1 cellular context compared by ENCODE assay signal in the genomic region with DNA sequence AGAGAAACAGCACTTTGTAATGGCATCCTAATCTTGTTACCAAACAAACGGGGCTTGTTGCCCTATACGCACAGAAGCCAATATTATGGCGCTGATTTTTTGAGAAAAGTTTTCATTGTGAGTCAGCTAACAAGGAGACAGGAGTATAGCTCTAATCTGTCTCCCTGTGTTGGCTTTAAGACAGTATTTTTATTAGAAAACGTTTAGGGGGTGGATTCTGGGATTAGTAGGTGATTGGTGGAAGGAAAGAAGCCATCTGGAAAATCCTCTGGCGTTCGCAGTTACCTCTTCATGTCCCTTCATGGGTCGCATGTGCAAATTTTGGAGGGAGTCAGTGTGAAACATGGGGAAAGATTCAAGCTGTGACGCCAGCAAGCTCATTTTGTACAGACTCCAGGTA.
TF ChIP-seq lines count a peak whose summit lies in the region.

No MANE protein-coding gene starts in this region.

TF ChIP-seq in GM12878, 131 proteins besides CTCF, POLR2A, EP300 and RAD21:
- TF ChIP-seq, protein P1, sequence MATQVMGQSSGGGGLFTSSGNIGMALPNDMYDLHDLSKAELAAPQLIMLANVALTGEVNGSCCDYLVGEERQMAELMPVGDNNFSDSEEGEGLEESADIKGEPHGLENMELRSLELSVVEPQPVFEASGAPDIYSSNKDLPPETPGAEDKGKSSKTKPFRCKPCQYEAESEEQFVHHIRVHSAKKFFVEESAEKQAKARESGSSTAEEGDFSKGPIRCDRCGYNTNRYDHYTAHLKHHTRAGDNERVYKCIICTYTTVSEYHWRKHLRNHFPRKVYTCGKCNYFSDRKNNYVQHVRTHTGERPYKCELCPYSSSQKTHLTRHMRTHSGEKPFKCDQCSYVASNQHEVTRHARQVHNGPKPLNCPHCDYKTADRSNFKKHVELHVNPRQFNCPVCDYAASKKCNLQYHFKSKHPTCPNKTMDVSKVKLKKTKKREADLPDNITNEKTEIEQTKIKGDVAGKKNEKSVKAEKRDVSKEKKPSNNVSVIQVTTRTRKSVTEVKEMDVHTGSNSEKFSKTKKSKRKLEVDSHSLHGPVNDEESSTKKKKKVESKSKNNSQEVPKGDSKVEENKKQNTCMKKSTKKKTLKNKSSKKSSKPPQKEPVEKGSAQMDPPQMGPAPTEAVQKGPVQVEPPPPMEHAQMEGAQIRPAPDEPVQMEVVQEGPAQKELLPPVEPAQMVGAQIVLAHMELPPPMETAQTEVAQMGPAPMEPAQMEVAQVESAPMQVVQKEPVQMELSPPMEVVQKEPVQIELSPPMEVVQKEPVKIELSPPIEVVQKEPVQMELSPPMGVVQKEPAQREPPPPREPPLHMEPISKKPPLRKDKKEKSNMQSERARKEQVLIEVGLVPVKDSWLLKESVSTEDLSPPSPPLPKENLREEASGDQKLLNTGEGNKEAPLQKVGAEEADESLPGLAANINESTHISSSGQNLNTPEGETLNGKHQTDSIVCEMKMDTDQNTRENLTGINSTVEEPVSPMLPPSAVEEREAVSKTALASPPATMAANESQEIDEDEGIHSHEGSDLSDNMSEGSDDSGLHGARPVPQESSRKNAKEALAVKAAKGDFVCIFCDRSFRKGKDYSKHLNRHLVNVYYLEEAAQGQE (IDR thresholded peaks at IDR 0.05; ENCODE audit: low read depth, low read length): no peak
- TF ChIP-seq, protein P2, sequence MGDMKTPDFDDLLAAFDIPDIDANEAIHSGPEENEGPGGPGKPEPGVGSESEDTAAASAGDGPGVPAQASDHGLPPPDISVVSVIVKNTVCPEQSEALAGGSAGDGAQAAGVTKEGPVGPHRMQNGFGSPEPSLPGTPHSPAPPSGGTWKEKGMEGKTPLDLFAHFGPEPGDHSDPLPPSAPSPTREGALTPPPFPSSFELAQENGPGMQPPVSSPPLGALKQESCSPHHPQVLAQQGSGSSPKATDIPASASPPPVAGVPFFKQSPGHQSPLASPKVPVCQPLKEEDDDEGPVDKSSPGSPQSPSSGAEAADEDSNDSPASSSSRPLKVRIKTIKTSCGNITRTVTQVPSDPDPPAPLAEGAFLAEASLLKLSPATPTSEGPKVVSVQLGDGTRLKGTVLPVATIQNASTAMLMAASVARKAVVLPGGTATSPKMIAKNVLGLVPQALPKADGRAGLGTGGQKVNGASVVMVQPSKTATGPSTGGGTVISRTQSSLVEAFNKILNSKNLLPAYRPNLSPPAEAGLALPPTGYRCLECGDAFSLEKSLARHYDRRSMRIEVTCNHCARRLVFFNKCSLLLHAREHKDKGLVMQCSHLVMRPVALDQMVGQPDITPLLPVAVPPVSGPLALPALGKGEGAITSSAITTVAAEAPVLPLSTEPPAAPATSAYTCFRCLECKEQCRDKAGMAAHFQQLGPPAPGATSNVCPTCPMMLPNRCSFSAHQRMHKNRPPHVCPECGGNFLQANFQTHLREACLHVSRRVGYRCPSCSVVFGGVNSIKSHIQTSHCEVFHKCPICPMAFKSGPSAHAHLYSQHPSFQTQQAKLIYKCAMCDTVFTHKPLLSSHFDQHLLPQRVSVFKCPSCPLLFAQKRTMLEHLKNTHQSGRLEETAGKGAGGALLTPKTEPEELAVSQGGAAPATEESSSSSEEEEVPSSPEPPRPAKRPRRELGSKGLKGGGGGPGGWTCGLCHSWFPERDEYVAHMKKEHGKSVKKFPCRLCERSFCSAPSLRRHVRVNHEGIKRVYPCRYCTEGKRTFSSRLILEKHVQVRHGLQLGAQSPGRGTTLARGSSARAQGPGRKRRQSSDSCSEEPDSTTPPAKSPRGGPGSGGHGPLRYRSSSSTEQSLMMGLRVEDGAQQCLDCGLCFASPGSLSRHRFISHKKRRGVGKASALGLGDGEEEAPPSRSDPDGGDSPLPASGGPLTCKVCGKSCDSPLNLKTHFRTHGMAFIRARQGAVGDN (IDR thresholded peaks at IDR 0.05): no peak
- TF ChIP-seq SPI1 (IDR thresholded peaks at IDR 0.05; ENCODE audit: borderline replicate concordance, insufficient read depth, low read depth, low read length) (no peak), DPF2 (IDR thresholded peaks at IDR 0.05) (no peak), ETV6 (conservative IDR thresholded peaks at IDR 0.05 in 1 of 2, IDR thresholded peaks at IDR 0.05 in 1 of 2; ENCODE audit: borderline replicate concordance in 1 of 2, low read depth in 1 of 2) (no peak), MEF2A (IDR thresholded peaks at IDR 0.05; ENCODE audit: insufficient read depth, low read depth, low read length) (no peak), HDAC6 (IDR thresholded peaks at IDR 0.05; ENCODE audit: unreplicated experiment) (no peak), JUNB (IDR thresholded peaks at IDR 0.05) (no peak), FOXK2 (IDR thresholded peaks at IDR 0.05) (no peak)
- TF ChIP-seq, protein P3, sequence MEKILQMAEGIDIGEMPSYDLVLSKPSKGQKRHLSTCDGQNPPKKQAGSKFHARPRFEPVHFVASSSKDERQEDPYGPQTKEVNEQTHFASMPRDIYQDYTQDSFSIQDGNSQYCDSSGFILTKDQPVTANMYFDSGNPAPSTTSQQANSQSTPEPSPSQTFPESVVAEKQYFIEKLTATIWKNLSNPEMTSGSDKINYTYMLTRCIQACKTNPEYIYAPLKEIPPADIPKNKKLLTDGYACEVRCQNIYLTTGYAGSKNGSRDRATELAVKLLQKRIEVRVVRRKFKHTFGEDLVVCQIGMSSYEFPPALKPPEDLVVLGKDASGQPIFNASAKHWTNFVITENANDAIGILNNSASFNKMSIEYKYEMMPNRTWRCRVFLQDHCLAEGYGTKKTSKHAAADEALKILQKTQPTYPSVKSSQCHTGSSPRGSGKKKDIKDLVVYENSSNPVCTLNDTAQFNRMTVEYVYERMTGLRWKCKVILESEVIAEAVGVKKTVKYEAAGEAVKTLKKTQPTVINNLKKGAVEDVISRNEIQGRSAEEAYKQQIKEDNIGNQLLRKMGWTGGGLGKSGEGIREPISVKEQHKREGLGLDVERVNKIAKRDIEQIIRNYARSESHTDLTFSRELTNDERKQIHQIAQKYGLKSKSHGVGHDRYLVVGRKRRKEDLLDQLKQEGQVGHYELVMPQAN (conservative IDR thresholded peaks at IDR 0.05): no peak
